Comparison of ENCODE assay signal across 15 cellular contexts in the genomic region with DNA sequence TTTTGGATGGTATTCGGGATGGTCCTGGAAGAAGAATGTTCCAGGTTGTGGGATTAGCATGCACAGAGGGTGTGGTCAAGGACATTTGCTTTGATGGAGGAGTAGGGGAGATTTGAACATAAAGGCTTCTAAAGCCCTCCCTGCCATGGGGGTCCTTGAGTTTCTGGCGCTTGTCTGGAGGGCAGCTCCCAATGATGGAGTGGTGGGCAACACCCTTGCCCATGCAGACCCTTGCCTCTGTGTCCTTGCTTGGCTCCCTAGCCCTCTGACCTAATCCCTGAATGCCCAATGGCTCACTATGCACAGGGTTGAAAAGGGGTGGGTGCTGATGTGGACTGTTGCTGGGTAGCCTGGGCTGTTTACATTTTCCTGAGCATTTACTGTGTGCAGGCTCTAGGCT.
DNase-seq lines count a peak whose midpoint lies in the region; ATAC-seq and TF ChIP-seq lines count a peak whose summit lies in the region.
"Had no signal": no experiment of that assay in that cellular context is flagged by ENCODE, and none has a peak within 500 bp of the region (broad histone marks: within the 10 kb centered on the region; RNA-seq: fewer than 3 reads in every experiment).

No MANE protein-coding gene starts in this region.

- H3K27ac ChIP-seq in breast epithelium (peak overlapping the region; percentile 45 to 60), mammary epithelial cell (ENCODE audit: insufficient read depth, low read depth, low read length) (no peak overlapping the region)
- H3K27ac ChIP-seq: HL-60 had no signal

- H3K36me3 Mint-ChIP-seq in natural killer cell: no peaks in the 10 kb centered on the region

- dilution Hi-C loops in mammary epithelial cell (cut with HindIII; ENCODE audit: low sequenced_read_pairs): no loop called here

- H3K27ac Mint-ChIP-seq in natural killer cell: peak overlapping the region; percentile 83 to 85
- H3K27ac Mint-ChIP-seq: GM23338 had no signal

- TF ChIP-seq POLR2A in breast epithelium (IDR thresholded peaks at IDR 0.05): no peak

- H3K36me3 ChIP-seq in breast epithelium (no peaks in the 10 kb centered on the region), mammary epithelial cell (ENCODE audit: insufficient read depth, low read length) (no peaks in the 10 kb centered on the region)
- H3K36me3 ChIP-seq: BE2C had no signal

- H3K27me3 ChIP-seq in breast epithelium: no peaks in the 10 kb centered on the region
- H3K27me3 ChIP-seq in mammary epithelial cell (ENCODE audit: insufficient read depth, low read length): peaks cover 18% of the 10 kb centered on the region
- H3K27me3 ChIP-seq: BE2C had no signal

- CTCF ChIA-PET in mammary epithelial cell (lab: Charles Lee; ENCODE audit: low non-redundant PET): no interaction called here

- no peaks in the 10 kb centered on the region for H4K20me1 ChIP-seq in mammary epithelial cell (ENCODE audit: insufficient read depth, low read length)

- no peaks in the 10 kb centered on the region for H3K9me3 Mint-ChIP-seq in natural killer cell
- H3K9me3 Mint-ChIP-seq: GM23338 had no signal

- DNase-seq in breast epithelium (ENCODE audit: low spot score in 2 of 2) (no peak), mammary epithelial cell (no peak), ecto neural progenitor cell (ENCODE audit: low spot score) (peak; percentile 16), natural killer cell (no peak), Right ventricle myocardium inferior (ENCODE audit: missing footprints) (no peak)
- DNase-seq in stimulated activated CD4-positive, alpha-beta T cell treated with anti-CD3 and anti-CD28 coated beads, Interleukin-12 subunit alpha, Interleukin-12 subunit beta, amount 100 ng/mL, for 4 hours: no peak
- no peak for DNase-seq in activated effector memory CD4-positive, alpha-beta T cell treated with anti-CD3 and anti-CD28 coated beads, Interleukin-2, amount 50 U/mL, for 16 hours
- DNase-seq: ACHN; BE2C; C1 segment of cervical spinal cord; Caco-2; CD4-positive, CD25-positive, alpha-beta regulatory T cell; HCEC 1CT had no signal

- H3K4me1 Mint-ChIP-seq in natural killer cell: peaks cover 50 to 58% of the 10 kb centered on the region in 2 donors

- no peaks in the 10 kb centered on the region for H3K27me3 Mint-ChIP-seq in natural killer cell (ENCODE audit: low read depth in 2 of 2)
- H3K27me3 Mint-ChIP-seq: CD4-positive, CD25-positive, alpha-beta regulatory T cell had no signal

- 100% methylated on average over 2 of the region's 2 CpGs for WGBS in mammary epithelial cell (ENCODE audit: low coverage, missing lambda C conversion rate)

- H2AFZ ChIP-seq in mammary epithelial cell (ENCODE audit: low read depth, low read length): no peak overlapping the region
- H2AFZ ChIP-seq: GM23338 had no signal

- no peaks in the 10 kb centered on the region for H3K9me3 ChIP-seq in breast epithelium
- peaks cover 9% of the 10 kb centered on the region for H3K9me3 ChIP-seq in mammary epithelial cell (replicated peaks; ENCODE audit: insufficient read depth, low read length)
- H3K9me3 ChIP-seq: BE2C, Caco-2 had no signal

- H3K9ac ChIP-seq in mammary epithelial cell (ENCODE audit: insufficient read depth, low read length): no peak overlapping the region

- in situ Hi-C loops in mammary epithelial cell (cut with MboI; ENCODE audit: low sequenced_read_pairs in 2 of 2): no loop called here

- H3K4me1 ChIP-seq in breast epithelium (no peaks in the 10 kb centered on the region), mammary epithelial cell (ENCODE audit: insufficient read depth, low read length) (peaks cover 17% of the 10 kb centered on the region)
- H3K4me1 ChIP-seq: BE2C had no signal

- TF ChIP-seq CTCF in breast epithelium (IDR thresholded peaks at IDR 0.05) (no peak), mammary epithelial cell (conservative IDR thresholded peaks at IDR 0.05 in 1 of 2, IDR thresholded peaks at IDR 0.05 in 1 of 2; ENCODE audit: extremely low read depth in 1 of 2, insufficient read depth in 1 of 2, low read depth in 1 of 2, low read length in 2 of 2) (no peak), natural killer cell (IDR thresholded peaks at IDR 0.05) (no peak)

- no peaks in the 10 kb centered on the region for H3K79me2 ChIP-seq in mammary epithelial cell (ENCODE audit: insufficient read depth, low read length)

- H3K4me3 Mint-ChIP-seq in natural killer cell: no peak overlapping the region
- H3K4me3 Mint-ChIP-seq: GM23338 had no signal

- no peak overlapping the region for H3K4me2 ChIP-seq in mammary epithelial cell (ENCODE audit: insufficient read depth, low read depth, low read length)
- H3K4me2 ChIP-seq: GM23338 had no signal

- ATAC-seq in natural killer cell (no peak), Right ventricle myocardium inferior (no peak)
- ATAC-seq: GM23338 had no signal

- H3K4me3 ChIP-seq in breast epithelium (no peak overlapping the region), mammary epithelial cell (replicated peaks in 1 of 3; ENCODE audit: insufficient read depth in 1 of 3, low read depth in 2 of 3, low read length in 3 of 3) (no peak overlapping the region)
- H3K4me3 ChIP-seq: GM23338 had no signal

- BruUV-seq in mammary epithelial cell (replicated peaks; lab: Mats Ljungman, UMichigan): no TSS peak

- intact Hi-C loops in breast epithelium (cut with DNase I; ENCODE audit: low total_unique reads): no loop called here
- intact Hi-C loops in mammary epithelial cell (cut with micrococcal nuclease): no loop called here
- intact Hi-C loops in natural killer cell (cut with micrococcal nuclease): loop anchor here (10.0 kb wide), 2 partner anchors 64 to 346 kb away; no protein-coding TSS in a partner anchor
- intact Hi-C loops in Right ventricle myocardium inferior (cut with DNase I): no loop called here
